In the genomic region with DNA sequence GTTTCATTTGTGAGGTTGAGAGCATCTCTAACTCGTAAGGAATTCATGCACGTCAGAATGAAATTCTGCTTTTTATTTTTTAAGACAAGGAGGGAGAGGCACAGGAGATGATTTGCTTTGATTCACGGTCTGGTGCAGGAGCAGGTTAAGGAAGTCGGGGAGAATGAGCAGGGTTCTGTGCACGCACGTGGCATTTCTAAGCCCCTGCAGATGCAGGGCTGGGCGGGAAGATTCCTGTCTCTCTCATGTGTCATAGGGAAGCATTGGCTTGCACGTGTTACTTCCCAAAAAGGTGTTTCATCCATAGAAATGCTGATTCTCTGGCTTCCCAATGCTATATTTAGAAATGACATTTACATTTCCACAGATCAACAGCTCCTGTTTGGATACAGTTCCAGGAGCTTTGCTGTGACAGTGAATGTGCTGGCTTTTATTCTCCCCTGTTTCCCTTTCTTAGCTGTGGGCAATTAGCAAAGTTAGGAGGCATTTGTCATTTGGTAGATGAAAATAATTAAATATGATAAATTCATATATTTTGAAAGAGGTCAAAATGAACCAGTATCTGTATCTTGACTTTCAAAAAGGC, we compare ENCODE assay signal across 10 cellular contexts.
DNase-seq lines count a peak whose midpoint lies in the region; ATAC-seq, FAIRE-seq and TF ChIP-seq lines count a peak whose summit lies in the region.
"Had no signal": no experiment of that assay in that cellular context is flagged by ENCODE, and none has a peak within 500 bp of the region (broad histone marks: within the 10 kb centered on the region; RNA-seq: fewer than 3 reads in every experiment).

No MANE protein-coding gene starts in this region.

- H2BK120ac ChIP-seq in H1 (replicated peaks; ENCODE audit: low read depth, low read length) = no peak overlapping the region

- 47% methylated on average over 8 of the region's 8 CpGs; no CpG with 5 or more reads in 1 of the 2 experiments for WGBS in H1 (ENCODE audit: extremely low coverage in 1 of 2, insufficient coverage in 1 of 2, insufficient read length in 1 of 2, insufficient replicate concordance in 2 of 2, low coverage in 1 of 2, low lambda C conversion rate in 2 of 2, missing lambda C conversion rate in 1 of 2), 2 experiments

- no peak overlapping the region for H2BK5ac ChIP-seq in H1 (ENCODE audit: low read depth, low read length)

- no peak overlapping the region for H3K14ac ChIP-seq in H1 (ENCODE audit: insufficient read length)

- no peak overlapping the region for H3K18ac ChIP-seq in H1 (ENCODE audit: extremely low read depth, low read length)

- peak; percentile 50 for FAIRE-seq in H1 (lab: Jason Lieb, UNC)

- no peak for TF ChIP-seq EP300 in H1 (IDR thresholded peaks at IDR 0.05; ENCODE audit: borderline replicate concordance in 1 of 2, low read depth in 2 of 2, low read length in 2 of 2)

- no peak overlapping the region for H4K91ac ChIP-seq in H1 (replicated peaks; ENCODE audit: insufficient read length, low read length)

- H3K4me3 ChIP-seq in left ventricle myocardium inferior (no peak overlapping the region), H1 (ENCODE audit: extremely low read depth in 1 of 4, insufficient read depth in 2 of 4, low read depth in 3 of 4, low read length in 4 of 4) (no peak overlapping the region; a peak in 2 of 8 replicates)
- H3K4me3 ChIP-seq: BLaER1 had no signal

- no peak overlapping the region for H3K23ac ChIP-seq in H1 (ENCODE audit: insufficient read length)

- no peak overlapping the region for H3K9ac ChIP-seq in H1 (replicated peaks in 1 of 4; ENCODE audit: extremely low read depth in 1 of 4, low read depth in 3 of 4, low read length in 3 of 4)
- H3K9ac ChIP-seq: BLaER1 had no signal

- H2BK12ac ChIP-seq in H1 (ENCODE audit: low read depth, low read length) = no peak overlapping the region

- no peaks in the 10 kb centered on the region for H3K79me2 ChIP-seq in H1 (ENCODE audit: control insufficient read depth in 1 of 2, insufficient read depth in 2 of 2, low read length in 2 of 2)

- H3K4ac ChIP-seq in H1 (replicated peaks; ENCODE audit: insufficient read length, low read depth, low read length) = no peak overlapping the region

- peak; percentile 29 for ATAC-seq in left ventricle myocardium superior

- H3K36me3 ChIP-seq in left ventricle myocardium inferior (no peaks in the 10 kb centered on the region), H1 (ENCODE audit: control insufficient read depth in 2 of 4, insufficient read depth in 4 of 4, low read length in 3 of 4) (no peaks in the 10 kb centered on the region)
- H3K36me3 ChIP-seq: BLaER1 had no signal

- TF ChIP-seq POLR2A in H1 (IDR thresholded peaks at IDR 0.05; ENCODE audit: control extremely low read depth in 1 of 2, low read depth in 2 of 2, low read length in 2 of 2) = no peak

- CTCF ChIA-PET in H1 (lab: Charles Lee; ENCODE audit: partially characterized antibody) = interaction anchor here (0.6 to 3.5 kb wide), 32 partner anchors 10 to 1085 kb away, joined by 3 to 39 read pairs (median 4); no protein-coding TSS in a partner anchor

- H3K4me1 ChIP-seq in left ventricle myocardium inferior (peaks cover 10% of the 10 kb centered on the region), H1 (replicated peaks in 1 of 4; ENCODE audit: control insufficient read depth in 3 of 4, insufficient read depth in 4 of 4, low read length in 3 of 4) (peaks cover 2 to 15% (median 6%) of the 10 kb centered on the region in 4 experiments; a peak in 6 of 7 replicates)
- H3K4me1 ChIP-seq: Caco-2 had no signal

- DNase-seq in left ventricle myocardium superior = no peak
- no peak for DNase-seq in left ventricle myocardium inferior
- peak in 1 of 2 experiments; percentile 49 for DNase-seq in H1 (ENCODE audit: low read depth in 1 of 2, low spot score in 2 of 2)
- DNase-seq in iPS-NIHi11 (ENCODE audit: low spot score) = peak; percentile 25
- no peak for DNase-seq in NCI-H774 (lab: John Stamatoyannopoulos, UW)
- no peak for DNase-seq in midbrain (lab: John Stamatoyannopoulos, UW)
- DNase-seq in SKM-1 treated with dmso at 0.1 percent for 144 hours (lab: John Stamatoyannopoulos, UW; ENCODE audit: unreplicated experiment) = no peak
- DNase-seq: GF-D8 had no signal

- H3K79me1 ChIP-seq in H1 (ENCODE audit: low read depth, low read length) = no peaks in the 10 kb centered on the region

- POLR2A ChIA-PET in H1 (lab: Charles Lee; ENCODE audit: partially characterized antibody) = no interaction called here

- no peak for TF ChIP-seq RAD21 in H1 (IDR thresholded peaks at IDR 0.05 in 1 of 2, conservative IDR thresholded peaks at IDR 0.05 in 1 of 2; ENCODE audit: low read depth in 2 of 2, low read length in 2 of 2)

- H2BK20ac ChIP-seq in H1 (ENCODE audit: low read length) = no peak overlapping the region

- no peak overlapping the region for H2AK5ac ChIP-seq in H1 (ENCODE audit: low read depth, low read length)

- H3K27ac ChIP-seq in left ventricle myocardium inferior (replicated peaks) = no peak overlapping the region
- no peak overlapping the region for H3K27ac ChIP-seq in H1 (ENCODE audit: low read depth, low read length)
- H3K27ac ChIP-seq: BLaER1 had no signal

- no peak overlapping the region for H3K56ac ChIP-seq in H1 (replicated peaks; ENCODE audit: insufficient read length, low read depth, low read length)

- no peak for TF ChIP-seq CTCF in left ventricle myocardium inferior (IDR thresholded peaks at IDR 0.05; ENCODE audit: borderline replicate concordance)
- TF ChIP-seq CTCF in H1 (IDR thresholded peaks at IDR 0.05; ENCODE audit: control extremely low read depth in 1 of 3, insufficient read depth in 1 of 3, low read depth in 1 of 3, low read length in 3 of 3) = no peak

- no peaks in the 10 kb centered on the region for H4K20me1 ChIP-seq in H1 (replicated peaks in 1 of 2; ENCODE audit: control insufficient read depth in 1 of 2, insufficient read depth in 2 of 2, low read length in 2 of 2)
- H4K20me1 ChIP-seq: BLaER1 had no signal

- H3K4me2 ChIP-seq in H1 (ENCODE audit: insufficient read depth in 1 of 2, low read depth in 2 of 2, low read length in 2 of 2) = peak overlapping the region; percentile 10 to 36; a peak in 3 of 4 replicates
- H3K4me2 ChIP-seq: BLaER1 had no signal

- intact Hi-C loops in left ventricle myocardium superior (cut with micrococcal nuclease) (no loop called here), left ventricle myocardium inferior (cut with micrococcal nuclease) (no loop called here)

- no peak overlapping the region for H2BK15ac ChIP-seq in H1 (ENCODE audit: low read length)

- H4K8ac ChIP-seq in H1 (ENCODE audit: extremely low read depth, insufficient read depth, low read length) = no peak overlapping the region

- H3K9me3 ChIP-seq in left ventricle myocardium inferior (replicated peaks) (no peaks in the 10 kb centered on the region), H1 (ENCODE audit: insufficient read depth in 2 of 2, low read depth in 1 of 2, low read length in 1 of 2) (no peaks in the 10 kb centered on the region)
- H3K9me3 ChIP-seq: BLaER1, Caco-2 had no signal

- H3K27me3 ChIP-seq in left ventricle myocardium inferior (ENCODE audit: low read depth) (peaks cover 10% of the 10 kb centered on the region), H1 (replicated peaks in 1 of 4; ENCODE audit: control insufficient read depth in 3 of 4, extremely low read depth in 1 of 4, insufficient read depth in 3 of 4, low read length in 3 of 4) (peaks cover 0 to 2% (median 0%) of the 10 kb centered on the region in 4 experiments; a peak in 1 of 7 replicates)
- H3K27me3 ChIP-seq: BLaER1 had no signal

- H2AFZ ChIP-seq in H1 (ENCODE audit: low read length) = peak overlapping the region; percentile 45

- H4K5ac ChIP-seq in H1 (ENCODE audit: insufficient read length, low read depth, low read length) = no peak overlapping the region

- no peaks in the 10 kb centered on the region; the same call in 1 of the 2 replicates for H3K23me2 ChIP-seq in H1 (ENCODE audit: low read depth, low read length)

TF ChIP-seq in H1, 55 proteins besides CTCF, POLR2A, EP300 and RAD21:
- no peak for TF ChIP-seq HDAC2 (IDR thresholded peaks at IDR 0.05; ENCODE audit: borderline replicate concordance in 1 of 2, low read depth in 2 of 2, low read length in 2 of 2)
- TF ChIP-seq, protein P1, sequence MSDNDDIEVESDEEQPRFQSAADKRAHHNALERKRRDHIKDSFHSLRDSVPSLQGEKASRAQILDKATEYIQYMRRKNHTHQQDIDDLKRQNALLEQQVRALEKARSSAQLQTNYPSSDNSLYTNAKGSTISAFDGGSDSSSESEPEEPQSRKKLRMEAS (IDR thresholded peaks at IDR 0.05) = peak; percentile 87
- no peak for TF ChIP-seq EGR1 (IDR thresholded peaks at IDR 0.05; ENCODE audit: borderline replicate concordance, low read depth, low read length)
- TF ChIP-seq KDM5A (IDR thresholded peaks at IDR 0.05; ENCODE audit: low read length) = no peak
- TF ChIP-seq NANOG (IDR thresholded peaks at IDR 0.05; ENCODE audit: insufficient read depth, low read depth, low read length, poor library complexity, severe bottlenecking) = no peak
- no peak for TF ChIP-seq CHD1 (IDR thresholded peaks at IDR 0.05; ENCODE audit: low read depth, low read length)
- no peak for TF ChIP-seq GTF2F1 (IDR thresholded peaks at IDR 0.05; ENCODE audit: borderline replicate concordance, low read depth, low read length)
- TF ChIP-seq EZH2 (IDR thresholded peaks at IDR 0.05; ENCODE audit: low read depth, low read length, severe bottlenecking) = no peak
- no peak for TF ChIP-seq CTBP2 (IDR thresholded peaks at IDR 0.05; ENCODE audit: borderline replicate concordance, insufficient read depth, insufficient read length, low read length)
- TF ChIP-seq SP1 (IDR thresholded peaks at IDR 0.05; ENCODE audit: low read depth, low read length) = no peak
- TF ChIP-seq, protein P2, sequence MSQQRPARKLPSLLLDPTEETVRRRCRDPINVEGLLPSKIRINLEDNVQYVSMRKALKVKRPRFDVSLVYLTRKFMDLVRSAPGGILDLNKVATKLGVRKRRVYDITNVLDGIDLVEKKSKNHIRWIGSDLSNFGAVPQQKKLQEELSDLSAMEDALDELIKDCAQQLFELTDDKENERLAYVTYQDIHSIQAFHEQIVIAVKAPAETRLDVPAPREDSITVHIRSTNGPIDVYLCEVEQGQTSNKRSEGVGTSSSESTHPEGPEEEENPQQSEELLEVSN (IDR thresholded peaks at IDR 0.05) = peak; percentile 96
- no peak for TF ChIP-seq RXRA (IDR thresholded peaks at IDR 0.05; ENCODE audit: insufficient read depth, low read depth, low read length)
- no peak for TF ChIP-seq TAF7 (optimal IDR thresholded peaks at IDR 0.05; ENCODE audit: borderline replicate concordance, low read depth, low read length)
- TF ChIP-seq KDM1A (IDR thresholded peaks at IDR 0.05; ENCODE audit: borderline replicate concordance, low read length) = no peak
- no peak for TF ChIP-seq HDAC6 (IDR thresholded peaks at IDR 0.05; ENCODE audit: low read depth, low read length)
TF ChIP-seq in H1: peak in this region for 2.
